16 cellular contexts compared by ENCODE assay signal in genomic region chr20:39893013-39893685, GRCh38.
DNase-seq lines count a peak whose midpoint lies in the region; ATAC-seq, FAIRE-seq and TF ChIP-seq lines count a peak whose summit lies in the region.
"Had no signal": no experiment of that assay in that cellular context is flagged by ENCODE, and none has a peak within 500 bp of the region (broad histone marks: within the 10 kb centered on the region; RNA-seq: fewer than 3 reads in every experiment).

No MANE protein-coding gene starts in this region.

- no peak overlapping the region for H3K9ac ChIP-seq in HepG2 (ENCODE audit: insufficient read depth, low read depth, low read length)
- peak overlapping the region; percentile 44 for H3K9ac ChIP-seq in astrocyte (ENCODE audit: low read length)

- H3K9me3 ChIP-seq in right lobe of liver (no peaks in the 10 kb centered on the region), HepG2 (ENCODE audit: low read length) (peaks cover 94% of the 10 kb centered on the region), astrocyte (ENCODE audit: insufficient read depth, low read depth, low read length) (no peaks in the 10 kb centered on the region)
- H3K9me3 ChIP-seq: Peyer's patch, uterus had no signal

- H4K20me1 ChIP-seq in HepG2 (ENCODE audit: insufficient read depth, low read length), result no peaks in the 10 kb centered on the region
- H4K20me1 ChIP-seq in astrocyte (ENCODE audit: insufficient read depth, low read length), result no peaks in the 10 kb centered on the region

- TF ChIP-seq CTCF in right lobe of liver (IDR thresholded peaks at IDR 0.05) (peak in 1 of 4 donors; percentile 15), HepG2 (CRISPR knock-in tag; IDR thresholded peaks at IDR 0.05) (no peak), astrocyte (IDR thresholded peaks at IDR 0.05; ENCODE audit: insufficient read depth, low read depth, low read length) (peak; percentile 16), WTC11 (IDR thresholded peaks at IDR 0.05) (no peak)

- H3K27me3 ChIP-seq in right lobe of liver (no peaks in the 10 kb centered on the region), HepG2 (ENCODE audit: control insufficient read depth in 1 of 2, insufficient read depth in 2 of 2, low read length in 2 of 2) (no peaks in the 10 kb centered on the region), astrocyte (ENCODE audit: insufficient read depth, low read length) (peaks cover 3% of the 10 kb centered on the region)
- H3K27me3 ChIP-seq: Peyer's patch, uterus had no signal

- in situ Hi-C loops in HepG2 (cut with HindIII; ENCODE audit: extremely low pct_ligation_motif_present, low pct_unique_long_range_greater_than_20kb), result no loop called here

- no peaks in the 10 kb centered on the region for H3K36me3 Mint-ChIP-seq in astrocyte (ENCODE audit: low read depth, unreplicated experiment)
- H3K36me3 Mint-ChIP-seq in activated CD8-positive, alpha-beta T cell treated with anti-CD3 and anti-CD28 coated beads, Interleukin-2, amount 10 ng/mL, durations not matched to agents 7 days and 5 days (ENCODE audit: low read depth), result no peaks in the 10 kb centered on the region
- H3K36me3 Mint-ChIP-seq in WTC11, result peaks cover 5% of the 10 kb centered on the region
- H3K36me3 Mint-ChIP-seq: immature natural killer cell, naive B cell had no signal

- peaks cover 0 to 34% (median 3%) of the 10 kb centered on the region in 4 donors for H3K4me1 ChIP-seq in right lobe of liver
- no peaks in the 10 kb centered on the region for H3K4me1 ChIP-seq in HepG2 (ENCODE audit: insufficient read depth, low read length)
- peaks cover 23% of the 10 kb centered on the region for H3K4me1 ChIP-seq in astrocyte (ENCODE audit: insufficient read depth, low read length)
- H3K4me1 ChIP-seq: Peyer's patch, uterus had no signal

- TF ChIP-seq RAD21 in HepG2 (CRISPR knock-in tag; IDR thresholded peaks at IDR 0.05), result no peak

- H3K27me3 Mint-ChIP-seq in astrocyte (ENCODE audit: low read depth, unreplicated experiment) (no peaks in the 10 kb centered on the region), WTC11 (ENCODE audit: low read depth) (no peaks in the 10 kb centered on the region)
- H3K27me3 Mint-ChIP-seq in activated CD8-positive, alpha-beta T cell treated with anti-CD3 and anti-CD28 coated beads, Interleukin-2, amount 10 ng/mL, durations not matched to agents 7 days and 5 days (ENCODE audit: low read depth), result no peaks in the 10 kb centered on the region

- TF ChIP-seq POLR2A in right lobe of liver (IDR thresholded peaks at IDR 0.05) (no peak), HepG2 (IDR thresholded peaks at IDR 0.05; ENCODE audit: insufficient read depth in 1 of 2, low read depth in 2 of 2, low read length in 2 of 2) (no peak)

- H3K79me2 ChIP-seq in HepG2 (ENCODE audit: insufficient read depth, low read length) (no peaks in the 10 kb centered on the region), astrocyte (ENCODE audit: insufficient read depth, low read length) (no peaks in the 10 kb centered on the region)

- H3K4me3 Mint-ChIP-seq in astrocyte (ENCODE audit: unreplicated experiment) (no peak overlapping the region), WTC11 (no peak overlapping the region)
- no peak overlapping the region for H3K4me3 Mint-ChIP-seq in activated CD8-positive, alpha-beta T cell treated with anti-CD3 and anti-CD28 coated beads, Interleukin-2, amount 10 ng/mL, durations not matched to agents 7 days and 5 days
- H3K4me3 Mint-ChIP-seq: immature natural killer cell, naive B cell had no signal

- WGBS in right lobe of liver (ENCODE audit: insufficient coverage, low coverage, low lambda C conversion rate, missing lambda C conversion rate), result 33% methylated on average over 1 of the region's 1 CpG
- WGBS in HepG2 (ENCODE audit: low lambda C conversion rate), result 0% methylated on average over 1 of the region's 1 CpG

- DNase-seq in right lobe of liver, result no peak
- DNase-seq in HepG2 (ENCODE audit: low spot score), result no peak
- DNase-seq in astrocyte (ENCODE audit: low read depth), result peak; percentile 82
- DNase-seq in hepatic stellate cell (ENCODE audit: low spot score), result peak; percentile 6
- DNase-seq in urothelium cell line (ENCODE audit: low spot score), result peak; percentile 73
- DNase-seq in activated CD8-positive, alpha-beta T cell treated with anti-CD3 and anti-CD28 coated beads, Interleukin-2, amount 10 ng/mL, durations not matched to agents 7 days and 5 days, result no peak
- no peak for DNase-seq in WTC11 (ENCODE audit: low spot score)
- DNase-seq: activated CD8-positive, alpha-beta memory T cell treated with anti-CD3 and anti-CD28 coated beads, Interleukin-2, amount 50 U/mL, for 48 hours; AML-193; immature natural killer cell; naive B cell; Peyer's patch; stimulated activated CD4-positive, alpha-beta T cell treated with anti-CD3 and anti-CD28 coated beads, Interleukin-15, amount 100 ng/mL, for 24 hours; uterus had no signal

- H3K27ac Mint-ChIP-seq in astrocyte (ENCODE audit: unreplicated experiment), result peak overlapping the region; percentile 82
- no peak overlapping the region for H3K27ac Mint-ChIP-seq in activated CD8-positive, alpha-beta T cell treated with anti-CD3 and anti-CD28 coated beads, Interleukin-2, amount 10 ng/mL, durations not matched to agents 7 days and 5 days
- no peak overlapping the region for H3K27ac Mint-ChIP-seq in WTC11
- H3K27ac Mint-ChIP-seq: immature natural killer cell, naive B cell had no signal

- H3K27ac ChIP-seq in right lobe of liver (peak overlapping the region in 1 of 3 donors; percentile 14), HepG2 (ENCODE audit: extremely low read length, insufficient read depth, low read length) (no peak overlapping the region), astrocyte (ENCODE audit: low read depth, low read length) (peak overlapping the region; percentile 65)
- H3K27ac ChIP-seq: Peyer's patch, uterus had no signal

- no peak for FAIRE-seq in HepG2 (lab: Jason Lieb, UNC)
- peak; percentile 74 for FAIRE-seq in astrocyte (lab: Jason Lieb, UNC)
- no peak for FAIRE-seq in urothelium cell line (lab: Jason Lieb, UNC)
- FAIRE-seq: endothelial cell of umbilical vein had no signal

- H3K36me3 ChIP-seq in right lobe of liver (no peaks in the 10 kb centered on the region), HepG2 (replicated peaks in 1 of 2; ENCODE audit: control insufficient read depth in 1 of 2, insufficient read depth in 2 of 2, low read length in 2 of 2) (no peaks in the 10 kb centered on the region), astrocyte (ENCODE audit: insufficient read depth, low read length) (no peaks in the 10 kb centered on the region)
- H3K36me3 ChIP-seq: Peyer's patch, uterus had no signal

- CTCF ChIA-PET in HepG2 (lab: Yijun Ruan, JAX; ENCODE audit: low intra/inter-chr PET ratio, low total read pairs) (no interaction called here), WTC11 (lab: Charles Lee) (interaction anchor here (1.1 to 1.7 kb wide), 2 partner anchors 19 to 124 kb away, joined by 3 to 4 read pairs; no protein-coding TSS in a partner anchor)
- CTCF ChIA-PET in activated CD8-positive, alpha-beta T cell treated with anti-CD3 and anti-CD28 coated beads, Interleukin-2, amount 10 ng/mL, durations not matched to agents 7 days and 5 days (lab: Charles Lee), result no interaction called here

- H2AFZ ChIP-seq in HepG2 (ENCODE audit: low read length) (no peak overlapping the region), astrocyte (ENCODE audit: low read depth, low read length) (no peak overlapping the region)

- no peak overlapping the region for H3K4me2 ChIP-seq in HepG2 (ENCODE audit: low read depth, low read length)
- peak overlapping the region; percentile 36 for H3K4me2 ChIP-seq in astrocyte (ENCODE audit: low read length)

- POLR2A ChIA-PET in HepG2 (lab: Yijun Ruan, JAX) (no interaction called here), WTC11 (lab: Charles Lee) (no interaction called here)
- POLR2A ChIA-PET in activated CD8-positive, alpha-beta T cell treated with anti-CD3 and anti-CD28 coated beads, Interleukin-2, amount 10 ng/mL, durations not matched to agents 7 days and 5 days (lab: Charles Lee), result no interaction called here

- H3K4me3 ChIP-seq in right lobe of liver (no peak overlapping the region), HepG2 (replicated peaks in 1 of 3; ENCODE audit: insufficient read depth in 1 of 3, low read depth in 2 of 3, low read length in 3 of 3) (no peak overlapping the region), astrocyte (ENCODE audit: insufficient read depth, low read depth, low read length) (no peak overlapping the region)
- H3K4me3 ChIP-seq: Peyer's patch, uterus had no signal

- H3K9me3 Mint-ChIP-seq in astrocyte (ENCODE audit: unreplicated experiment) (peaks cover 3% of the 10 kb centered on the region), WTC11 (peaks cover 10% of the 10 kb centered on the region)
- no peaks in the 10 kb centered on the region for H3K9me3 Mint-ChIP-seq in activated CD8-positive, alpha-beta T cell treated with anti-CD3 and anti-CD28 coated beads, Interleukin-2, amount 10 ng/mL, durations not matched to agents 7 days and 5 days (ENCODE audit: insufficient read depth)

- intact Hi-C loops in right lobe of liver (cut with DNase I), result loop anchor here (10.0 kb wide), 1 partner anchor 92 kb away; no protein-coding TSS in a partner anchor
- intact Hi-C loops in HepG2 (cut with micrococcal nuclease; ENCODE audit: unreplicated experiment), result no loop called here

- no peak for TF ChIP-seq EP300 in HepG2 (IDR thresholded peaks at IDR 0.05; ENCODE audit: low read depth in 2 of 2, low read length in 2 of 2)
- TF ChIP-seq EP300 in HepG2 (CRISPR knock-in tag; IDR thresholded peaks at IDR 0.05; ENCODE audit: borderline replicate concordance), result no peak

- ATAC-seq in right lobe of liver (peak in 3 of 4 donors; percentile 31 to 48 (median 43)), HepG2 (no peak), HG03108 (IDR thresholded peaks at IDR 0.05; ENCODE audit: unreplicated experiment) (no peak), WTC11 (no peak)
- ATAC-seq in activated CD8-positive, alpha-beta T cell treated with anti-CD3 and anti-CD28 coated beads, Interleukin-2, amount 10 ng/mL, durations not matched to agents 7 days and 5 days, result no peak

- H3K4me1 Mint-ChIP-seq in astrocyte (ENCODE audit: low read depth, unreplicated experiment) (peaks cover 30% of the 10 kb centered on the region), WTC11 (peaks cover 14% of the 10 kb centered on the region)
- no peaks in the 10 kb centered on the region for H3K4me1 Mint-ChIP-seq in activated CD8-positive, alpha-beta T cell treated with anti-CD3 and anti-CD28 coated beads, Interleukin-2, amount 10 ng/mL, durations not matched to agents 7 days and 5 days (ENCODE audit: low read depth)
- H3K4me1 Mint-ChIP-seq: immature natural killer cell, naive B cell had no signal

- no TSS peak for BruUV-seq in HepG2 (replicated peaks; lab: Mats Ljungman, UMichigan)

TF ChIP-seq in HepG2, 621 proteins besides CTCF, POLR2A, EP300 and RAD21 (continues in another document):
- TF ChIP-seq ELF1 (CRISPR knock-in tag; IDR thresholded peaks at IDR 0.05), result no peak
- TF ChIP-seq ZNF670 (CRISPR knock-in tag; IDR thresholded peaks at IDR 0.05; ENCODE audit: borderline replicate concordance), result no peak
- TF ChIP-seq CCDC6 (CRISPR knock-in tag; IDR thresholded peaks at IDR 0.05), result no peak
- no peak for TF ChIP-seq ZNF674 (CRISPR knock-in tag; IDR thresholded peaks at IDR 0.05; ENCODE audit: low read depth)

TF ChIP-seq in WTC11, 78 proteins besides CTCF, POLR2A, EP300 and RAD21 (continues in another document):
- TF ChIP-seq ZNF671 (CRISPR knock-in tag; IDR thresholded peaks at IDR 0.05), result no peak
- no peak for TF ChIP-seq NR1H2 (CRISPR knock-in tag; IDR thresholded peaks at IDR 0.05)

Comparison
In these comparisons a context has a peak if more than half of its experiments do, and no peak if none do; other contexts are left out.
1. ATAC-seq: peak in right lobe of liver (3 of 4); none in HepG2 (single experiment), activated CD8-positive, alpha-beta T cell treated with anti-CD3 and anti-CD28 coated beads, Interleukin-2, amount 10 ng/mL, durations not matched to agents 7 days and 5 days (single experiment), HG03108 (single experiment) and WTC11 (single experiment).
2. DNase-seq: peak in astrocyte (single experiment), hepatic stellate cell (single experiment) and urothelium cell line (single experiment); none in right lobe of liver (0 of 3), HepG2 (single experiment), activated CD8-positive, alpha-beta T cell treated with anti-CD3 and anti-CD28 coated beads, Interleukin-2, amount 10 ng/mL, durations not matched to agents 7 days and 5 days (single experiment) and WTC11 (single experiment).